In the genomic region with DNA sequence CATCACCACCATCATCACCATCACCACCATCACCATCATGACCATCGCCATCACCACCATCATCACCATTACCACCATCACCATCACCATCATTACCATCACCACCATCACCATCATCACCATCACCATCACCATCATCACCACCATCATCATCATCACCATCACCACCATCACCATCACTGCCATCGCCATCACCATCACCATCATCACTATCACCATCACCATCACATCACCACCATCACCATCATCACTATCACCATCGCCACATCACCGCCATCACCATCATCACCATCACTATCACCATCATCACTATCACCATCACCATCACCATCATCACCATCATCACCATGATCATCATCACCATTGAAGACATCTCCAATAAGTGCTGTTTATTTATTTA, we compare ENCODE assay signal across 1 cellular context.
TF ChIP-seq lines count a peak whose summit lies in the region.

No MANE protein-coding gene starts in this region.

TF ChIP-seq in HEK293, 187 proteins besides CTCF, POLR2A, EP300 and RAD21 (continued from another document):
- TF ChIP-seq, protein P1, sequence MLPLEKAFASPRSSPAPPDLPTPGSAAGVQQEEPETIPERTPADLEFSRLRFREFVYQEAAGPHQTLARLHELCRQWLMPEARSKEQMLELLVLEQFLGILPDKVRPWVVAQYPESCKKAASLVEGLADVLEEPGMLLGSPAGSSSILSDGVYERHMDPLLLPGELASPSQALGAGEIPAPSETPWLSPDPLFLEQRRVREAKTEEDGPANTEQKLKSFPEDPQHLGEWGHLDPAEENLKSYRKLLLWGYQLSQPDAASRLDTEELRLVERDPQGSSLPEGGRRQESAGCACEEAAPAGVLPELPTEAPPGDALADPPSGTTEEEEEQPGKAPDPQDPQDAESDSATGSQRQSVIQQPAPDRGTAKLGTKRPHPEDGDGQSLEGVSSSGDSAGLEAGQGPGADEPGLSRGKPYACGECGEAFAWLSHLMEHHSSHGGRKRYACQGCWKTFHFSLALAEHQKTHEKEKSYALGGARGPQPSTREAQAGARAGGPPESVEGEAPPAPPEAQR (tag by site-specific recombination; IDR thresholded peaks at IDR 0.05), result no peak
- TF ChIP-seq, protein P2, sequence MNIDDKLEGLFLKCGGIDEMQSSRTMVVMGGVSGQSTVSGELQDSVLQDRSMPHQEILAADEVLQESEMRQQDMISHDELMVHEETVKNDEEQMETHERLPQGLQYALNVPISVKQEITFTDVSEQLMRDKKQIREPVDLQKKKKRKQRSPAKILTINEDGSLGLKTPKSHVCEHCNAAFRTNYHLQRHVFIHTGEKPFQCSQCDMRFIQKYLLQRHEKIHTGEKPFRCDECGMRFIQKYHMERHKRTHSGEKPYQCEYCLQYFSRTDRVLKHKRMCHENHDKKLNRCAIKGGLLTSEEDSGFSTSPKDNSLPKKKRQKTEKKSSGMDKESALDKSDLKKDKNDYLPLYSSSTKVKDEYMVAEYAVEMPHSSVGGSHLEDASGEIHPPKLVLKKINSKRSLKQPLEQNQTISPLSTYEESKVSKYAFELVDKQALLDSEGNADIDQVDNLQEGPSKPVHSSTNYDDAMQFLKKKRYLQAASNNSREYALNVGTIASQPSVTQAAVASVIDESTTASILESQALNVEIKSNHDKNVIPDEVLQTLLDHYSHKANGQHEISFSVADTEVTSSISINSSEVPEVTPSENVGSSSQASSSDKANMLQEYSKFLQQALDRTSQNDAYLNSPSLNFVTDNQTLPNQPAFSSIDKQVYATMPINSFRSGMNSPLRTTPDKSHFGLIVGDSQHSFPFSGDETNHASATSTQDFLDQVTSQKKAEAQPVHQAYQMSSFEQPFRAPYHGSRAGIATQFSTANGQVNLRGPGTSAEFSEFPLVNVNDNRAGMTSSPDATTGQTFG (tag by site-specific recombination; IDR thresholded peaks at IDR 0.05; ENCODE audit: borderline replicate concordance), result peak; percentile 29; the same call in 1 of the 2 replicates
TF ChIP-seq in HEK293: peak in this region for 5.
